In the genomic region with DNA sequence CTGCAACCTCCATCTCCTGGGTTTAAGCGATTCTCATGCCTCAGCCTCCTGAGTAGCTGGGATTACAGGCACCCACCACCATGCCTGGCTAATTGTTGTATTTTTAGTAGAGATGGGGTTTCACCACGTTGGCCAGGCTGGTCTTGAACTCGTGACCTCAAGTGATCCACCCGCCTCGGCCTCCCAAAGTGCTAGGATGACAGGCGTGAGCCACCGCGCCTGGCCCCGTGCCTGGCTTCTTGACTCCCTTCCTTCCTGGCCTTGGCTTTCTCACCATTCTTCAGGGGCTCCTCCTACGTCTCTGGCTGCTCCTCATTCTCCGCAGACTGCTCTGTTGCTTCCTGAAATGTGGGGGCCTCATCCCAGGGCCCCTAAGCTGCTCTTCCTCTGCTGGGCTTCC, we compare ENCODE assay signal across 11 cellular contexts. TPM values are rescaled to one million over a fixed set of nuclear protein-coding genes. Genes with fewer than 3 reads are reported as not detected.
"Had no signal": no experiment of that assay in that cellular context is flagged by ENCODE, and none has a peak within 500 bp of the region (broad histone marks: within the 10 kb centered on the region; RNA-seq: fewer than 3 reads in every experiment).

No MANE protein-coding gene starts in this region.

RNA-seq across cellular contexts. Expression of a gene that starts 5.7 kb away (rescaled TPM):
- total RNA-seq: left lobe of liver; lung microvascular endothelial cell; naive thymus-derived CD8-positive, alpha-beta T cell; osteoblast had no signal

RNA-seq across cellular contexts. Expression of a gene that starts 29.7 kb away (rescaled TPM):
- total RNA-seq: hepatocyte; left cardiac atrium; lung microvascular endothelial cell; mesenteric fat pad; naive thymus-derived CD8-positive, alpha-beta T cell; osteoblast; temporal lobe; tibial nerve had no signal

RNA-seq across cellular contexts. Expression of a gene that starts 51.4 kb away (rescaled TPM):
- total RNA-seq: lung microvascular endothelial cell, mesenteric fat pad, osteoblast, pancreas, smooth muscle cell, tibial nerve had no signal
